Comparison of ENCODE assay signal across 11 cellular contexts in the genomic region with DNA sequence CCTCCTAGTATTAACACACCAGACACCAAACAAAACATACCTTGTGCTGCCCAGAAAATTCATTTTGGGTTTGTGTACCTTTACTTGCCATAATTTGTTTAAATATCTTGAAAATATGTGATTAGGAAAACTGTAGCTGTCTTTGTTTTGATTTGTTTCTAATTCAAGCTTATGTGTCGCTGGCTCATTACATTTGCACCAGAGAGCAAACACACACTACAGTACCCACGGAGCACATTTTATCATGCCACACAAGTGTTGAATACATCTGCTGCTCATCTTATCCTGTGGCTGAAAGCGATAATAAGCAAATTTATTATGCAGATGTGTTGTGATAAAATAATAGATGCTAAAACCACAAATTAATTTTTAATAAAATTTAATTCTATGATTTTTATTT.
DNase-seq lines count a peak whose midpoint lies in the region; ATAC-seq, FAIRE-seq and TF ChIP-seq lines count a peak whose summit lies in the region.
"Had no signal": no experiment of that assay in that cellular context is flagged by ENCODE, and none has a peak within 500 bp of the region (broad histone marks: within the 10 kb centered on the region; RNA-seq: fewer than 3 reads in every experiment).

No MANE protein-coding gene starts in this region.

- TF ChIP-seq CTCF in HL-60 (IDR thresholded peaks at IDR 0.05; ENCODE audit: insufficient read depth, low read length) (no peak), body of pancreas (IDR thresholded peaks at IDR 0.05) (no peak), smooth muscle cell (IDR thresholded peaks at IDR 0.05; ENCODE audit: borderline replicate concordance, insufficient read depth, poor library complexity, severe bottlenecking) (no peak), foreskin fibroblast (IDR thresholded peaks at IDR 0.05; ENCODE audit: low read depth, low read length) (no peak)

- no peaks in the 10 kb centered on the region for H4K20me1 ChIP-seq in smooth muscle cell (ENCODE audit: low read depth)

- peaks cover 34% of the 10 kb centered on the region for H3K4me1 ChIP-seq in body of pancreas
- H3K4me1 ChIP-seq in smooth muscle cell (ENCODE audit: low read depth) = peaks cover 23% of the 10 kb centered on the region

- ATAC-seq in body of pancreas = peak; percentile 12

- H3K27ac ChIP-seq in HL-60 (replicated peaks) (0 out of 2 replicates have a peak overlapping the region, but pooled peaks have one; percentile 7), body of pancreas (peak overlapping the region; percentile 19 to 89 (median 81)), layer of hippocampus (ENCODE audit: low read depth, low read length) (peak overlapping the region; percentile 33), smooth muscle cell (ENCODE audit: low read depth) (peak overlapping the region; percentile 89)
- H3K27ac ChIP-seq: SK-N-MC had no signal

- H3K9ac ChIP-seq in smooth muscle cell (ENCODE audit: low read depth) = peak overlapping the region; percentile 71

- DNase-seq in HL-60 (ENCODE audit: low read depth in 1 of 2, low spot score in 1 of 2) (no peak), body of pancreas (no peak), smooth muscle cell (lab: John Stamatoyannopoulos, UW; ENCODE audit: unreplicated experiment) (no peak), foreskin fibroblast (no peak), SHP77 (lab: John Stamatoyannopoulos, UW) (no peak), GDM1 (lab: John Stamatoyannopoulos, UW) (no peak), GM12892 (ENCODE audit: insufficient read length) (no peak)
- DNase-seq: stimulated activated CD4-positive, alpha-beta T cell treated with anti-CD3 and anti-CD28 coated beads, Interleukin-4, amount 100 ng/mL, for 24 hours had no signal

- H3K9me3 ChIP-seq in body of pancreas (no peaks in the 10 kb centered on the region), smooth muscle cell (replicated peaks; ENCODE audit: low read depth) (no peaks in the 10 kb centered on the region)

- H3K4me3 ChIP-seq in HL-60 (replicated peaks; ENCODE audit: insufficient read depth, low read length) = no peak overlapping the region
- no peak overlapping the region for H3K4me3 ChIP-seq in body of pancreas
- peak overlapping the region; percentile 0 for H3K4me3 ChIP-seq in smooth muscle cell
- H3K4me3 ChIP-seq in foreskin fibroblast (ENCODE audit: low read depth in 1 of 2, low read length in 2 of 2) = no peak overlapping the region
- H3K4me3 ChIP-seq: SK-N-MC had no signal

- H3K4me2 ChIP-seq in smooth muscle cell = peak overlapping the region; percentile 61

- H2AFZ ChIP-seq in smooth muscle cell (ENCODE audit: low read depth) = no peak overlapping the region

- intact Hi-C loops in body of pancreas (cut with DNase I) = no loop called here

- no peak for FAIRE-seq in GM12892 (lab: Jason Lieb, UNC)
- FAIRE-seq: endometrium had no signal

- WGBS in body of pancreas, 2 donors = 15 to 19% methylated on average over 3 of the region's 3 CpGs
- 70% methylated on average over 3 of the region's 3 CpGs for WGBS in smooth muscle cell (ENCODE audit: low lambda C conversion rate)

- H3K27me3 ChIP-seq in HL-60 (ENCODE audit: insufficient read depth, poor library complexity, severe bottlenecking) = no peaks in the 10 kb centered on the region
- H3K27me3 ChIP-seq in body of pancreas = no peaks in the 10 kb centered on the region
- no peaks in the 10 kb centered on the region for H3K27me3 ChIP-seq in layer of hippocampus (ENCODE audit: control insufficient read depth, insufficient read depth, low read length)
- H3K27me3 ChIP-seq in smooth muscle cell (ENCODE audit: low read depth) = no peaks in the 10 kb centered on the region

- H3K79me2 ChIP-seq in smooth muscle cell (ENCODE audit: low read depth) = peaks cover 47% of the 10 kb centered on the region

- TF ChIP-seq POLR2A in body of pancreas (IDR thresholded peaks at IDR 0.05) (no peak), GM12892 (IDR thresholded peaks at IDR 0.05; ENCODE audit: low read depth, low read length) (no peak)

- H3F3A ChIP-seq in smooth muscle cell (ENCODE audit: low read depth) = peaks cover 28% of the 10 kb centered on the region

- H3K36me3 ChIP-seq in body of pancreas (replicated peaks in 1 of 2; ENCODE audit: insufficient read depth in 1 of 2, low read depth in 2 of 2) (no peaks in the 10 kb centered on the region), smooth muscle cell (ENCODE audit: low read depth) (no peaks in the 10 kb centered on the region)

Comparison
In these comparisons a context has a peak if more than half of its experiments do, and no peak if none do; other contexts are left out.
1. H3K27ac ChIP-seq: peak in every context shown above with its lines; median percentile 89 in smooth muscle cell; 81 in body of pancreas; 33 in layer of hippocampus; 7 in HL-60.